ENCODE assay signal across 24 cellular contexts in genomic region chr5:73459366-73459765, GRCh38. TPM values are rescaled to one million over a fixed set of nuclear protein-coding genes. Genes with fewer than 3 reads are reported as not detected.
A peak's percentile ranks its signal among the peaks of the same experiment; 100 is the strongest.
DNase-seq lines count a peak whose midpoint lies in the region; ATAC-seq, FAIRE-seq and TF ChIP-seq lines count a peak whose summit lies in the region.
"Had no signal": no experiment of that assay in that cellular context is flagged by ENCODE, and none has a peak within 500 bp of the region (broad histone marks: within the 10 kb centered on the region; RNA-seq: fewer than 3 reads in every experiment).

No MANE protein-coding gene starts in this region.

- H3K36me3 ChIP-seq in SK-N-SH (replicated peaks in 1 of 2; ENCODE audit: control insufficient read depth in 1 of 2, insufficient read depth in 2 of 2, low read length in 1 of 2) (no peaks in the 10 kb centered on the region), astrocyte (ENCODE audit: insufficient read depth, low read length) (no peaks in the 10 kb centered on the region), kidney epithelial cell (ENCODE audit: control insufficient read depth, insufficient read depth, low read length) (no peaks in the 10 kb centered on the region), BE2C (no peaks in the 10 kb centered on the region)
- H3K36me3 ChIP-seq: BLaER1 treated with 17β-estradiol and CSF1 and Interleukin-3, amounts not matched to agents 10 nM and 100 nM; MG63 had no signal

- H3F3A ChIP-seq in SK-N-SH (replicated peaks; ENCODE audit: insufficient read depth) = peaks cover 24% of the 10 kb centered on the region

- H3K79me2 ChIP-seq in SK-N-SH (ENCODE audit: insufficient read depth) = no peaks in the 10 kb centered on the region
- no peaks in the 10 kb centered on the region for H3K79me2 ChIP-seq in astrocyte (ENCODE audit: insufficient read depth, low read length)

- H3K27me3 ChIP-seq in SK-N-SH (ENCODE audit: insufficient read depth) (no peaks in the 10 kb centered on the region), astrocyte (ENCODE audit: insufficient read depth, low read length) (no peaks in the 10 kb centered on the region), kidney epithelial cell (ENCODE audit: control insufficient read depth, insufficient read depth, low read length) (no peaks in the 10 kb centered on the region), BE2C (peaks cover 17% of the 10 kb centered on the region)
- H3K27me3 ChIP-seq: MG63 had no signal

- no peak for TF ChIP-seq RAD21 in SK-N-SH (IDR thresholded peaks at IDR 0.05; ENCODE audit: low read length)

- H3K4me1 ChIP-seq in SK-N-SH (ENCODE audit: control insufficient read depth in 1 of 2, insufficient read depth in 2 of 2, low read depth in 1 of 2, low read length in 1 of 2) = peaks cover 0 to 1% of the 10 kb centered on the region in 2 experiments; a peak in 1 of 4 replicates
- H3K4me1 ChIP-seq in astrocyte (ENCODE audit: insufficient read depth, low read length) = peaks cover 6% of the 10 kb centered on the region
- no peaks in the 10 kb centered on the region for H3K4me1 ChIP-seq in BE2C

- H3K4me3 ChIP-seq in SK-N-SH (ENCODE audit: low read depth in 2 of 2, low read length in 1 of 2) (no peak overlapping the region), astrocyte (ENCODE audit: insufficient read depth, low read depth, low read length) (no peak overlapping the region), kidney epithelial cell (ENCODE audit: low read depth, low read length) (no peak overlapping the region), BE2C (ENCODE audit: low read depth, low read length) (no peak overlapping the region)
- H3K4me3 ChIP-seq: BLaER1 treated with 17β-estradiol and CSF1 and Interleukin-3, amounts not matched to agents 10 nM and 100 nM; GM23338; MG63; PC-9; SK-N-MC had no signal

- TF ChIP-seq EP300 in SK-N-SH (IDR thresholded peaks at IDR 0.05; ENCODE audit: borderline replicate concordance in 1 of 2, low read depth in 1 of 2, low read length in 1 of 2) = no peak

- peaks cover 2% of the 10 kb centered on the region for H3K9me3 Mint-ChIP-seq in astrocyte (ENCODE audit: unreplicated experiment)
- H3K9me3 Mint-ChIP-seq in type B pancreatic cell = no peaks in the 10 kb centered on the region

- DNase-seq in SK-N-SH (no peak), astrocyte (ENCODE audit: low read depth) (peak; percentile 71), kidney epithelial cell (ENCODE audit: low read depth) (peak; percentile 38), BE2C (no peak), SKM-1 treated with dmso at 0.1 percent for 144 hours (lab: John Stamatoyannopoulos, UW; ENCODE audit: unreplicated experiment) (no peak), type B pancreatic cell (ENCODE audit: extremely low spot score, unreplicated experiment) (no peak)
- DNase-seq: DMS153, KBM-7, MG63, NCI-H1105, NCI-H187 treated with DMSO at 0.1 percent for 48 hours, NCI-H2171, NCI-H774, PC-9 had no signal

- 7% methylated on average over 1 of the region's 1 CpG for WGBS in SK-N-SH (ENCODE audit: low lambda C conversion rate)

- H3K4me2 ChIP-seq in SK-N-SH (no peak overlapping the region), astrocyte (ENCODE audit: low read length) (peak overlapping the region; percentile 38)
- H3K4me2 ChIP-seq: BLaER1 treated with 17β-estradiol and CSF1 and Interleukin-3, amounts not matched to agents 10 nM and 100 nM; GM23338; PC-9 had no signal

- POLR2A ChIA-PET in SK-N-SH (lab: Yijun Ruan, JAX) = no interaction called here

- CTCF ChIA-PET in SK-N-SH (lab: Yijun Ruan, JAX) = interaction anchor here (2.1 to 4.4 kb wide), 2 partner anchors 9 to 243 kb away, joined by 7 to 25 read pairs; no protein-coding TSS in a partner anchor

- no peaks in the 10 kb centered on the region for H4K20me1 ChIP-seq in SK-N-SH (ENCODE audit: insufficient read depth)
- H4K20me1 ChIP-seq in astrocyte (ENCODE audit: insufficient read depth, low read length) = no peaks in the 10 kb centered on the region
- H4K20me1 ChIP-seq: BLaER1 treated with 17β-estradiol and CSF1 and Interleukin-3, amounts not matched to agents 10 nM and 100 nM had no signal

- H3K27ac Mint-ChIP-seq in astrocyte (ENCODE audit: unreplicated experiment) (peak overlapping the region; percentile 35), type B pancreatic cell (no peak overlapping the region)
- H3K27ac Mint-ChIP-seq: GM23338 had no signal

- no peak overlapping the region for H2AFZ ChIP-seq in SK-N-SH (ENCODE audit: low read depth)
- no peak overlapping the region for H2AFZ ChIP-seq in astrocyte (ENCODE audit: low read depth, low read length)
- H2AFZ ChIP-seq: PC-9 had no signal

- ATAC-seq in SK-N-SH treated with all-trans-retinoic acid at 6 μM for 48 hours (no peak; the same call in 2 of the 3 replicates), GM21447 (IDR thresholded peaks at IDR 0.05; ENCODE audit: unreplicated experiment) (no peak)
- ATAC-seq: Right ventricle myocardium inferior had no signal

- no peaks in the 10 kb centered on the region for H3K9me3 ChIP-seq in SK-N-SH
- H3K9me3 ChIP-seq in astrocyte (ENCODE audit: insufficient read depth, low read depth, low read length) = no peaks in the 10 kb centered on the region
- H3K9me3 ChIP-seq in BE2C = no peaks in the 10 kb centered on the region
- H3K9me3 ChIP-seq: MG63 had no signal

- H3K27me3 Mint-ChIP-seq in astrocyte (ENCODE audit: low read depth, unreplicated experiment) (peaks cover under 1% of the 10 kb centered on the region), type B pancreatic cell (peaks cover 53% of the 10 kb centered on the region)

- TF ChIP-seq CTCF in SK-N-SH (IDR thresholded peaks at IDR 0.05) (no peak), astrocyte (IDR thresholded peaks at IDR 0.05; ENCODE audit: insufficient read depth, low read depth, low read length) (no peak), kidney epithelial cell (IDR thresholded peaks at IDR 0.05; ENCODE audit: insufficient read depth, low read length, poor library complexity, severe bottlenecking) (no peak), BE2C (IDR thresholded peaks at IDR 0.05; ENCODE audit: low read depth, low read length) (no peak), type B pancreatic cell (conservative IDR thresholded peaks at IDR 0.05) (no peak)

- H3K4me3 Mint-ChIP-seq in astrocyte (ENCODE audit: unreplicated experiment) (no peak overlapping the region), type B pancreatic cell (no peak overlapping the region)
- H3K4me3 Mint-ChIP-seq: GM23338 had no signal

- H3K4me1 Mint-ChIP-seq in astrocyte (ENCODE audit: low read depth, unreplicated experiment) (peaks cover 18% of the 10 kb centered on the region), type B pancreatic cell (ENCODE audit: unreplicated experiment) (no peaks in the 10 kb centered on the region)

- H3K9ac ChIP-seq in SK-N-SH = no peak overlapping the region
- H3K9ac ChIP-seq in astrocyte (ENCODE audit: low read length) = no peak overlapping the region
- H3K9ac ChIP-seq: BLaER1 treated with 17β-estradiol and CSF1 and Interleukin-3, amounts not matched to agents 10 nM and 100 nM had no signal

- H3K27ac ChIP-seq in SK-N-SH (ENCODE audit: low read depth in 2 of 2, low read length in 1 of 2) (peak overlapping the region in 1 of 2 experiments; percentile 49; a peak in 2 of 4 replicates), astrocyte (ENCODE audit: low read depth, low read length) (peak overlapping the region; percentile 47)
- H3K27ac ChIP-seq: 22Rv1; BLaER1 treated with 17β-estradiol and CSF1 and Interleukin-3, amounts not matched to agents 10 nM and 100 nM; HL-60; PC-9; SK-N-MC had no signal

- FAIRE-seq in astrocyte (lab: Jason Lieb, UNC) = peak; percentile 5
- FAIRE-seq: GM12892, GM19239 had no signal

- H3K9me2 ChIP-seq in SK-N-SH = no peaks in the 10 kb centered on the region

- H3K36me3 Mint-ChIP-seq in astrocyte (ENCODE audit: low read depth, unreplicated experiment) (peaks cover 2% of the 10 kb centered on the region), type B pancreatic cell (no peaks in the 10 kb centered on the region)

TF ChIP-seq in SK-N-SH treated with all-trans-retinoic acid at 6 μM for 48 hours, 23 proteins besides CTCF, POLR2A, EP300 and RAD21 (continues in another document):
- TF ChIP-seq ZNF8 (CRISPR knock-in tag; IDR thresholded peaks at IDR 0.05) (no peak), PPARA (CRISPR knock-in tag; IDR thresholded peaks at IDR 0.05; ENCODE audit: borderline replicate concordance) (no peak), ESRRG (CRISPR knock-in tag; IDR thresholded peaks at IDR 0.05) (no peak), CREB5 (CRISPR knock-in tag; IDR thresholded peaks at IDR 0.05; ENCODE audit: low read depth) (no peak), BACH2 (CRISPR knock-in tag; IDR thresholded peaks at IDR 0.05; ENCODE audit: borderline replicate concordance) (no peak), ZFP30 (CRISPR knock-in tag; IDR thresholded peaks at IDR 0.05) (no peak), ZNF70 (CRISPR knock-in tag; IDR thresholded peaks at IDR 0.05) (no peak)

RNA-seq across cellular contexts. Expression of gene FOXD1, which starts 10.8 kb away (rescaled TPM):
- polyA plus RNA-seq in SK-N-SH (2012; rRNA removed) = 39.6 and 73.9 TPM in 2 replicates
- 71.2 and 72.6 TPM in 2 replicates for polyA plus RNA-seq in SK-N-SH (2012; cell fraction: cytosol; rRNA removed)
- 48.7 and 52.6 TPM in 2 replicates for polyA plus RNA-seq in SK-N-SH (2012; cell fraction: nucleus; rRNA removed)
- total RNA-seq in astrocyte (13.5 and 16.9 TPM in 2 replicates), kidney epithelial cell (14.7 and 22.0 TPM in 2 replicates), type B pancreatic cell (ENCODE audit: low replicate concordance) (1.3 and 15.9 TPM in 2 replicates)
- polyA plus RNA-seq in BE2C (2012; ENCODE audit: insufficient read depth, insufficient read length, low read depth) = 2.8 TPM
- total RNA-seq: Right ventricle myocardium inferior had no signal
- polyA plus RNA-seq: GM23338 had no signal

RNA-seq across cellular contexts. Expression of gene BTF3, which starts 38.9 kb away (rescaled TPM):
- 458 and 492 TPM in 2 replicates for polyA plus RNA-seq in SK-N-SH (2012; rRNA removed)
- polyA plus RNA-seq in SK-N-SH (2012; cell fraction: cytosol; rRNA removed) = 622 and 790 TPM in 2 replicates
- 127 and 171 TPM in 2 replicates for polyA plus RNA-seq in SK-N-SH (2012; cell fraction: nucleus; rRNA removed)
- 475 and 524 TPM in 2 replicates for total RNA-seq in astrocyte
- total RNA-seq in kidney epithelial cell = 668 and 708 TPM in 2 replicates
- polyA plus RNA-seq in BE2C (2012; ENCODE audit: insufficient read depth, insufficient read length, low read depth) = 926 TPM
- 578 and 664 TPM in 2 replicates for total RNA-seq in type B pancreatic cell (ENCODE audit: low replicate concordance)

Comparison
In these comparisons a context has a peak if more than half of its experiments do, and no peak if none do; other contexts are left out.
1. DNase-seq: peak in astrocyte (single experiment) and kidney epithelial cell (single experiment); none in SK-N-SH (single experiment), BE2C (single experiment), SKM-1 treated with dmso at 0.1 percent for 144 hours (single experiment) and type B pancreatic cell (single experiment).